8 cellular contexts compared by ENCODE assay signal in the genomic region with DNA sequence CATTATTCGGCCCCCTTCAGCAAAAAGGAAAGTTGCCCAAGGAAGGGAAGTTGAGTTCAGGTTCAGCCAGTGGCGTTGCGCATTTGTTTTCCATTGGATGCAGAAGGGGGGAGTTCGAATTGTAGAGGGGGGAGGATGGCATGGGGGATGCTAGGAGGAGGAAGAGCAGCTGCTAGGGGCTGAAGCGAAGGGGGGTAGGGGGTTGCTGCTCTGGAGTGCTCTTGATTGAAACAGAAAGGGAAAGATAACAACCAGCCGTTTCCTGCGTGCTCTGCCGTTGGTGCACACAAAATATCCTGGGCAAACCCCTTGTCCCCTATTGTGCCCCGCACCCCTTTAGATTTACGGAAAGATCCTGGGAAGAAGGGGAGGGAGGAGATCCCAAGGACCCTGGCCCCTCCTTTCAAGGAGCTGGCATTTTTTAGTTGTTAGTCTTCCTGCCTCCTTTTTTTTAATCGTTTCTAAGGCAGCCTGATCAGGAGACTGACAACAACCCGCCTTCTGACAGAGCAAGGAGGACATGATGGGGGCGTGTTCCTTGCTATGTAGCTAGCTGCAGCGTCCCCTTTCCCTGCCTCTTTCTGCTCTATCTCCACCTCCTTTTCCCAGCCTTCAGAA. TPM values are rescaled to one million over a fixed set of nuclear protein-coding genes. Genes with fewer than 3 reads are reported as not detected.
A peak's percentile ranks its signal among the peaks of the same experiment; 100 is the strongest.
DNase-seq lines count a peak whose midpoint lies in the region; ATAC-seq and TF ChIP-seq lines count a peak whose summit lies in the region.

No MANE protein-coding gene starts in this region.

- peak overlapping the region; percentile 71 for H3K27ac ChIP-seq in cardiac muscle cell
- peak overlapping the region; percentile 83 for H3K27ac ChIP-seq in mesodermal cell (ENCODE audit: low read depth, low read length, severe bottlenecking)

- WGBS in mesodermal cell (ENCODE audit: insufficient coverage in 2 of 2), 2 experiments: 2 to 6% methylated on average over 6 to 9 of the region's 14 CpGs

- no peaks in the 10 kb centered on the region for H3K27me3 ChIP-seq in cardiac muscle cell

- H3K36me3 ChIP-seq in cardiac muscle cell (no peaks in the 10 kb centered on the region), mesodermal cell (ENCODE audit: control insufficient read depth, insufficient read depth, low read length) (peaks cover 31% of the 10 kb centered on the region)

- H3K9me3 ChIP-seq in cardiac muscle cell (ENCODE audit: low read depth) (no peaks in the 10 kb centered on the region), mesodermal cell (ENCODE audit: control insufficient read depth, low read length) (no peaks in the 10 kb centered on the region)

- H3K4me3 ChIP-seq in cardiac muscle cell: peak overlapping the region; percentile 99
- peak overlapping the region; percentile 94 for H3K4me3 ChIP-seq in mesodermal cell (ENCODE audit: extremely low read depth, insufficient read depth, low read length, poor library complexity, severe bottlenecking)

- H3K4me1 ChIP-seq in cardiac muscle cell (ENCODE audit: low read depth) (peaks cover 24% of the 10 kb centered on the region), mesodermal cell (ENCODE audit: control insufficient read depth, insufficient read depth, low read length, poor library complexity, severe bottlenecking) (peaks cover 22% of the 10 kb centered on the region)

- no peak for ATAC-seq in left ventricle myocardium superior
- ATAC-seq in HG03045 (IDR thresholded peaks at IDR 0.05; ENCODE audit: unreplicated experiment): no peak

- TF ChIP-seq CTCF in cardiac muscle cell (IDR thresholded peaks at IDR 0.05; ENCODE audit: low read depth, low read length): no peak

- intact Hi-C loops in left ventricle myocardium superior (cut with micrococcal nuclease): no loop called here

- DNase-seq in cardiac muscle cell (ENCODE audit: low read depth in 1 of 2, low spot score in 1 of 2) (peak; percentile 74 to 86), left ventricle myocardium superior (no peak), NCI-H2029 (lab: John Stamatoyannopoulos, UW) (peak; percentile 38)
- peak; percentile 48 to 56 for DNase-seq in activated CD4-positive, alpha-beta T cell treated with anti-CD3 and anti-CD28 coated beads, Interleukin-2, amount 50 U/mL, for 48 hours
- DNase-seq in effector CD4-positive, alpha-beta T cell: peak; percentile 41
- peak; percentile 13 for DNase-seq in stimulated activated CD8-positive, alpha-beta memory T cell treated with anti-CD3 and anti-CD28 coated beads, Interleukin-4, amount 100 ng/mL, for 24 hours (ENCODE audit: low read depth)

RNA-seq across cellular contexts. Expression of a gene that starts 2.1 kb away (rescaled TPM):
- total RNA-seq in cardiac muscle cell (23.4 and 48.2 TPM in 2 replicates), left ventricle myocardium superior (21.1 TPM)
- 28.0 and 31.6 TPM in 2 replicates for polyA plus RNA-seq in cardiac muscle cell
- polyA plus RNA-seq in mesodermal cell (2013, experiment 1 of 2): 26.7 TPM
- 21.2 TPM for polyA plus RNA-seq in mesodermal cell (2013, experiment 2 of 2)

RNA-seq across cellular contexts. Expression of a gene that starts 37.0 kb away (rescaled TPM):
- total RNA-seq in cardiac muscle cell: 65.3 and 90.5 TPM in 2 replicates
- 734 and 884 TPM in 2 replicates for polyA plus RNA-seq in cardiac muscle cell
- total RNA-seq in left ventricle myocardium superior: 756 TPM
- polyA plus RNA-seq in mesodermal cell (2013, experiment 1 of 2): 170 TPM
- 186 TPM for polyA plus RNA-seq in mesodermal cell (2013, experiment 2 of 2)
